8 cellular contexts compared by ENCODE assay signal in genomic region chr21:36209626-36210171, GRCh38. TPM values are rescaled to one million over a fixed set of nuclear protein-coding genes. Genes with fewer than 3 reads are reported as not detected.
DNase-seq lines count a peak whose midpoint lies in the region; ATAC-seq and TF ChIP-seq lines count a peak whose summit lies in the region.

No MANE protein-coding gene starts in this region.

- no peak for ATAC-seq in activated T-helper 17 cell treated with anti-CD3 and anti-CD28 coated beads, Interleukin-2, amount 50 U/mL, for 72 hours (replicated peaks)
- ATAC-seq in HG03342 (IDR thresholded peaks at IDR 0.05; ENCODE audit: unreplicated experiment) (no peak), HG03039 (IDR thresholded peaks at IDR 0.05; ENCODE audit: unreplicated experiment) (no peak)

- peaks cover 50% of the 10 kb centered on the region for H3K36me3 Mint-ChIP-seq in activated T-helper 17 cell treated with anti-CD3 and anti-CD28 coated beads, Interleukin-2, amount 50 U/mL, for 72 hours (ENCODE audit: low read depth)
- H3K36me3 Mint-ChIP-seq in glutamatergic neuron (ENCODE audit: unreplicated experiment) = peaks cover 15% of the 10 kb centered on the region

- peaks cover 29% of the 10 kb centered on the region for H3K4me1 Mint-ChIP-seq in activated T-helper 17 cell treated with anti-CD3 and anti-CD28 coated beads, Interleukin-2, amount 50 U/mL, for 72 hours
- peaks cover 11% of the 10 kb centered on the region for H3K4me1 Mint-ChIP-seq in glutamatergic neuron (ENCODE audit: low read depth, unreplicated experiment)

- POLR2A ChIA-PET in HEK293T (lab: Yijun Ruan, JAX) = no interaction called here

- H3K27ac Mint-ChIP-seq in activated T-helper 17 cell treated with anti-CD3 and anti-CD28 coated beads, Interleukin-2, amount 50 U/mL, for 72 hours = peak overlapping the region; percentile 7
- no peak overlapping the region for H3K27ac Mint-ChIP-seq in glutamatergic neuron (ENCODE audit: unreplicated experiment)

- TF ChIP-seq CTCF in glutamatergic neuron (IDR thresholded peaks at IDR 0.05; ENCODE audit: partially characterized antibody, unreplicated experiment) = peak; percentile 35

- H3K9me3 Mint-ChIP-seq in activated T-helper 17 cell treated with anti-CD3 and anti-CD28 coated beads, Interleukin-2, amount 50 U/mL, for 72 hours = no peaks in the 10 kb centered on the region
- peaks cover 6% of the 10 kb centered on the region for H3K9me3 Mint-ChIP-seq in glutamatergic neuron (ENCODE audit: unreplicated experiment)

- DNase-seq in COLO668 (lab: John Stamatoyannopoulos, UW; ENCODE audit: unreplicated experiment) = peak; percentile 78
- DNase-seq in HEK293T (ENCODE audit: extremely low spot score) = peak; percentile 56
- peak; percentile 3 for DNase-seq in NOMO-1 treated with dmso at 0.1 percent for 144 hours (lab: John Stamatoyannopoulos, UW; ENCODE audit: unreplicated experiment)
- no peak for DNase-seq in glutamatergic neuron
- peak; percentile 39 for DNase-seq in stimulated activated CD4-positive, alpha-beta T cell treated with anti-CD3 and anti-CD28 coated beads, Interleukin-1b, Interleukin-23, amount 100 ng/mL, for 48 hours

- no peaks in the 10 kb centered on the region for H3K27me3 Mint-ChIP-seq in activated T-helper 17 cell treated with anti-CD3 and anti-CD28 coated beads, Interleukin-2, amount 50 U/mL, for 72 hours
- H3K27me3 Mint-ChIP-seq in glutamatergic neuron (ENCODE audit: unreplicated experiment) = peaks cover 8% of the 10 kb centered on the region

- no peak overlapping the region for H3K4me3 Mint-ChIP-seq in activated T-helper 17 cell treated with anti-CD3 and anti-CD28 coated beads, Interleukin-2, amount 50 U/mL, for 72 hours
- H3K4me3 Mint-ChIP-seq in glutamatergic neuron (ENCODE audit: unreplicated experiment) = no peak overlapping the region

- CTCF ChIA-PET in HEK293T (lab: Yijun Ruan, JAX) = interaction anchor here (0.9 to 1.8 kb wide), 9 partner anchors 18 to 143 kb away, joined by 3 to 9 read pairs (median 4); no protein-coding TSS in a partner anchor

TF ChIP-seq in HEK293T, 16 proteins besides CTCF, POLR2A, EP300 and RAD21:
- TF ChIP-seq BHLHE40 (IDR thresholded peaks at IDR 0.05; ENCODE audit: borderline replicate concordance) (no peak), LEF1 (IDR thresholded peaks at IDR 0.05; ENCODE audit: borderline replicate concordance) (no peak), ELF4 (IDR thresholded peaks at IDR 0.05) (no peak), FOXA1 (IDR thresholded peaks at IDR 0.05) (no peak), TARDBP (IDR thresholded peaks at IDR 0.05) (no peak), PKNOX1 (IDR thresholded peaks at IDR 0.05) (no peak), HDGF (IDR thresholded peaks at IDR 0.05; ENCODE audit: borderline replicate concordance) (no peak)

RNA-seq across cellular contexts. Expression of gene DOP1B, which starts 53.1 kb away (rescaled TPM):
- 10 to 100 TPM; 13.5 to 13.6 TPM for total RNA-seq in activated T-helper 17 cell treated with anti-CD3 and anti-CD28 coated beads, Interleukin-2, amount 50 U/mL, for 72 hours
- 37.8 TPM for total RNA-seq in glutamatergic neuron (ENCODE audit: unreplicated experiment)
